Comparison of ENCODE assay signal across 32 cellular contexts in genomic region chr15:59153466-59153865, GRCh38. TPM values are rescaled to one million over a fixed set of nuclear protein-coding genes. Genes with fewer than 3 reads are reported as not detected.
"Had no signal": no experiment of that assay in that cellular context is flagged by ENCODE, and none has a peak within 500 bp of the region (broad histone marks: within the 10 kb centered on the region; RNA-seq: fewer than 3 reads in every experiment).

No MANE protein-coding gene starts in this region.

- H3K27ac Mint-ChIP-seq: natural killer cell treated with Interleukin-12 subunit alpha and Interleukin-12 subunit beta and Interleukin-15 and Interleukin-18, amount 100 ng/mL, for 72 hours; progenitor cell of endocrine pancreas; stimulated activated memory B cell treated with anti-CD40 and anti-IgM and Interleukin-4, amounts not matched to agents 10 μg/mL and 1 μg/mL and 100 μg/mL, for 72 hours had no signal

- H3K27me3 Mint-ChIP-seq: naive B cell; natural killer cell treated with Interleukin-12 subunit alpha and Interleukin-12 subunit beta and Interleukin-15 and Interleukin-18, amount 100 ng/mL, for 72 hours; progenitor cell of endocrine pancreas; stimulated activated memory B cell treated with anti-CD40 and anti-IgM and Interleukin-4, amounts not matched to agents 10 μg/mL and 1 μg/mL and 100 μg/mL, for 72 hours; stimulated activated naive CD8-positive, alpha-beta T cell treated with anti-CD3 and anti-CD28 coated beads, Interleukin-15, amount 100 ng/mL, for 72 hours had no signal

- H3K27ac ChIP-seq: left ventricle myocardium inferior, ovary, right atrium auricular region, right lobe of liver, tibial artery, uterus had no signal

- H3K27me3 ChIP-seq: ovary, right atrium auricular region, right lobe of liver, tibial artery, uterus had no signal

- H3K36me3 ChIP-seq: ovary, uterus had no signal

- ATAC-seq: natural killer cell treated with Interleukin-12 subunit alpha and Interleukin-12 subunit beta and Interleukin-15 and Interleukin-18, amount 100 ng/mL, for 72 hours; right lobe of liver; stimulated activated memory B cell treated with anti-CD40 and anti-IgM and Interleukin-4, amounts not matched to agents 10 μg/mL and 1 μg/mL and 100 μg/mL, for 72 hours; stimulated activated naive CD8-positive, alpha-beta T cell treated with anti-CD3 and anti-CD28 coated beads, Interleukin-15, amount 100 ng/mL, for 72 hours had no signal

- H3K4me3 ChIP-seq: left ventricle myocardium inferior, lung, ovary, right atrium auricular region, right lobe of liver, smooth muscle cell, thoracic aorta, tibial artery, uterus had no signal

- H3K4me1 Mint-ChIP-seq: naive B cell; stimulated activated memory B cell treated with anti-CD40 and anti-IgM and Interleukin-4, amounts not matched to agents 10 μg/mL and 1 μg/mL and 100 μg/mL, for 72 hours; stimulated activated naive CD8-positive, alpha-beta T cell treated with anti-CD3 and anti-CD28 coated beads, Interleukin-15, amount 100 ng/mL, for 72 hours had no signal

- DNase-seq: hypothalamus; islet precursor cell; left ventricle myocardium inferior; mesenchymal stem cell; naive B cell; ovary; stimulated activated CD4-positive, alpha-beta T cell treated with anti-CD3 and anti-CD28 coated beads, Interleukin-1b, Interleukin-23, amount 100 ng/mL, for 48 hours; stimulated activated CD4-positive, alpha-beta T cell treated with anti-CD3 and anti-CD28 coated beads, Interleukin-2, amount 100 ng/mL, for 48 hours; stimulated activated CD4-positive, alpha-beta T cell treated with anti-CD3 and anti-CD28 coated beads, Interleukin-4, amount 100 ng/mL, for 4 hours; stimulated activated CD8-positive, alpha-beta memory T cell treated with anti-CD3 and anti-CD28 coated beads, Interleukin-4, amount 100 ng/mL, for 48 hours; stimulated activated naive CD4-positive, alpha-beta T cell treated with Interleukin-2 at 50 U/mL for 16 hours; stimulated activated naive CD8-positive, alpha-beta T cell treated with anti-CD3 and anti-CD28 coated beads, Interleukin-15, amount 100 ng/mL, for 72 hours; tibial artery; trophoblast cell; uterus had no signal

- H3K9me3 Mint-ChIP-seq: naive B cell; natural killer cell treated with Interleukin-12 subunit alpha and Interleukin-12 subunit beta and Interleukin-15 and Interleukin-18, amount 100 ng/mL, for 72 hours; stimulated activated memory B cell treated with anti-CD40 and anti-IgM and Interleukin-4, amounts not matched to agents 10 μg/mL and 1 μg/mL and 100 μg/mL, for 72 hours; stimulated activated naive CD8-positive, alpha-beta T cell treated with anti-CD3 and anti-CD28 coated beads, Interleukin-15, amount 100 ng/mL, for 72 hours had no signal

- H3K4me3 Mint-ChIP-seq: naive B cell; natural killer cell treated with Interleukin-12 subunit alpha and Interleukin-12 subunit beta and Interleukin-15 and Interleukin-18, amount 100 ng/mL, for 72 hours; stimulated activated memory B cell treated with anti-CD40 and anti-IgM and Interleukin-4, amounts not matched to agents 10 μg/mL and 1 μg/mL and 100 μg/mL, for 72 hours; stimulated activated naive CD8-positive, alpha-beta T cell treated with anti-CD3 and anti-CD28 coated beads, Interleukin-15, amount 100 ng/mL, for 72 hours had no signal

- H3K4me1 ChIP-seq: left ventricle myocardium inferior, right atrium auricular region, right lobe of liver, uterus had no signal

- H3K9me3 ChIP-seq: left ventricle myocardium inferior, ovary, right atrium auricular region, right lobe of liver, thoracic aorta, tibial artery, uterus had no signal

- H3K36me3 Mint-ChIP-seq: natural killer cell treated with Interleukin-12 subunit alpha and Interleukin-12 subunit beta and Interleukin-15 and Interleukin-18, amount 100 ng/mL, for 72 hours had no signal

RNA-seq across cellular contexts. Expression of gene LDHAL6B, which starts 53.2 kb away (rescaled TPM):
- total RNA-seq: kidney epithelial cell; left ventricle myocardium inferior; lower leg skin; lung; mononuclear cell; natural killer cell treated with Interleukin-12 subunit alpha and Interleukin-12 subunit beta and Interleukin-15 and Interleukin-18, amount 100 ng/mL, for 72 hours; omental fat pad; ovary; progenitor cell of endocrine pancreas; pulmonary artery endothelial cell; renal cortical epithelial cell; right atrium auricular region; right lobe of liver; skeletal muscle tissue; smooth muscle cell; thoracic aorta; ureter; uterus had no signal
- polyA plus RNA-seq: neural cell, ovary, smooth muscle cell had no signal
